12 cellular contexts compared by ENCODE assay signal in genomic region chr5:522899-523657, GRCh38. TPM values are rescaled to one million over a fixed set of nuclear protein-coding genes. Genes with fewer than 3 reads are reported as not detected.
DNase-seq lines count a peak whose midpoint lies in the region; ATAC-seq, FAIRE-seq and TF ChIP-seq lines count a peak whose summit lies in the region.
"Had no signal": no experiment of that assay in that cellular context is flagged by ENCODE, and none has a peak within 500 bp of the region (broad histone marks: within the 10 kb centered on the region; RNA-seq: fewer than 3 reads in every experiment).

No MANE protein-coding gene starts in this region.

- peaks cover 50% of the 10 kb centered on the region for H3K27me3 Mint-ChIP-seq in activated T-cell treated with anti-CD3 and anti-CD28 coated beads, Interleukin-2, amount 50 U/mL, for 72 hours (ENCODE audit: low read depth)
- H3K27me3 Mint-ChIP-seq in glutamatergic neuron (ENCODE audit: unreplicated experiment) = peaks cover 19% of the 10 kb centered on the region

- TF ChIP-seq CTCF in glutamatergic neuron (IDR thresholded peaks at IDR 0.05; ENCODE audit: partially characterized antibody, unreplicated experiment) = no peak

- no peaks in the 10 kb centered on the region for H3K36me3 ChIP-seq in small intestine (ENCODE audit: control insufficient read depth in 2 of 2, insufficient read depth in 2 of 2, low read length in 2 of 2)

- peaks cover 25% of the 10 kb centered on the region for H3K4me1 Mint-ChIP-seq in activated T-cell treated with anti-CD3 and anti-CD28 coated beads, Interleukin-2, amount 50 U/mL, for 72 hours (ENCODE audit: low read depth)
- H3K4me1 Mint-ChIP-seq in glutamatergic neuron (ENCODE audit: low read depth, unreplicated experiment) = no peaks in the 10 kb centered on the region

- FAIRE-seq in small intestine (lab: Jason Lieb, UNC) = no peak
- no peak for FAIRE-seq in HTR-8/SVneo (lab: Jason Lieb, UNC)
- FAIRE-seq: endothelial cell of umbilical vein, islet of Langerhans had no signal

- H3K36me3 Mint-ChIP-seq in activated T-cell treated with anti-CD3 and anti-CD28 coated beads, Interleukin-2, amount 50 U/mL, for 72 hours (ENCODE audit: insufficient read depth in 2 of 2) = no peaks in the 10 kb centered on the region
- no peaks in the 10 kb centered on the region for H3K36me3 Mint-ChIP-seq in glutamatergic neuron (ENCODE audit: unreplicated experiment)

- H3K27ac ChIP-seq in small intestine (ENCODE audit: low read depth in 1 of 2, low read length in 1 of 2) = peak overlapping the region; percentile 48 to 79
- H3K27ac ChIP-seq: KMS-11 had no signal

- H3K4me3 ChIP-seq in small intestine (ENCODE audit: low read depth in 1 of 2, low read length in 2 of 2) = peak overlapping the region in 1 of 2 donors; percentile 88

- whole genome bisulfite sequencing in small intestine, 3 donors = 10 to 14% (median 11%) methylated on average over 27 to 30 of the region's 30 CpGs

- ATAC-seq in activated T-cell treated with anti-CD3 and anti-CD28 coated beads, Interleukin-2, amount 50 U/mL, for 72 hours (replicated peaks in 1 of 2) = no peak

- H3K27ac Mint-ChIP-seq in activated T-cell treated with anti-CD3 and anti-CD28 coated beads, Interleukin-2, amount 50 U/mL, for 72 hours = no peak overlapping the region
- H3K27ac Mint-ChIP-seq in glutamatergic neuron (ENCODE audit: unreplicated experiment) = no peak overlapping the region
- H3K27ac Mint-ChIP-seq: activated naive CD4-positive, alpha-beta T cell treated with anti-CD3 and anti-CD28 coated beads for 36 hours had no signal

- no peak for DNase-seq in activated T-cell treated with anti-CD3 and anti-CD28 coated beads, Interleukin-2, amount 50 U/mL, for 72 hours
- no peak for DNase-seq in activated T-cell treated with anti-CD3 and anti-CD28 coated beads, Interleukin-2, amount 50 U/mL, for 1 hour
- peak; percentile 74 for DNase-seq in NCI-H2227 (lab: John Stamatoyannopoulos, UW; ENCODE audit: unreplicated experiment)
- DNase-seq in glutamatergic neuron = no peak
- DNase-seq in small intestine = peak; percentile 77
- no peak for DNase-seq in SIG-M5 treated with dmso at 0.1 percent for 504 hours (lab: John Stamatoyannopoulos, UW; ENCODE audit: unreplicated experiment)
- no peak for DNase-seq in HTR-8/SVneo (ENCODE audit: insufficient read length, low spot score)
- no peak for DNase-seq in ACHN
- DNase-seq: activated naive CD4-positive, alpha-beta T cell treated with anti-CD3 and anti-CD28 coated beads for 36 hours had no signal

- no peaks in the 10 kb centered on the region for H3K9me3 Mint-ChIP-seq in activated T-cell treated with anti-CD3 and anti-CD28 coated beads, Interleukin-2, amount 50 U/mL, for 72 hours
- peaks cover 2% of the 10 kb centered on the region for H3K9me3 Mint-ChIP-seq in glutamatergic neuron (ENCODE audit: unreplicated experiment)
- H3K9me3 Mint-ChIP-seq: activated naive CD4-positive, alpha-beta T cell treated with anti-CD3 and anti-CD28 coated beads for 36 hours had no signal

- peak overlapping the region; percentile 27 to 41 for H3K4me3 Mint-ChIP-seq in activated T-cell treated with anti-CD3 and anti-CD28 coated beads, Interleukin-2, amount 50 U/mL, for 72 hours
- H3K4me3 Mint-ChIP-seq in glutamatergic neuron (ENCODE audit: unreplicated experiment) = peak overlapping the region; percentile 63
- H3K4me3 Mint-ChIP-seq: activated naive CD4-positive, alpha-beta T cell treated with anti-CD3 and anti-CD28 coated beads for 36 hours had no signal

- in situ Hi-C loops in ACHN (cut with HindIII; ENCODE audit: low pct_ligation_motif_present, low pct_unique_long_range_greater_than_20kb, low sequenced_read_pairs) = no loop called here

- H3K9me3 ChIP-seq in small intestine (ENCODE audit: control insufficient read depth, low read depth) = no peaks in the 10 kb centered on the region

- peaks cover 3 to 4% of the 10 kb centered on the region in 2 donors for H3K4me1 ChIP-seq in small intestine (ENCODE audit: control insufficient read depth in 2 of 2, insufficient read depth in 1 of 2, low read depth in 1 of 2, low read length in 1 of 2)

- H3K27me3 ChIP-seq in small intestine (ENCODE audit: control insufficient read depth in 2 of 2, insufficient read depth in 2 of 2, low read length in 2 of 2) = peaks cover 5 to 33% of the 10 kb centered on the region in 2 donors

RNA-seq across cellular contexts. Expression of gene SLC9A3, which starts 1.2 kb away (rescaled TPM):
- total RNA-seq in activated T-cell treated with anti-CD3 and anti-CD28 coated beads, Interleukin-2, amount 50 U/mL, for 72 hours = 1 to 10 TPM; 1.3 to 1.8 TPM
- 1.1 TPM for total RNA-seq in glutamatergic neuron (ENCODE audit: unreplicated experiment)
- 10 to 100 TPM; 24.1 to 51.7 (median 48.9) TPM for polyA plus RNA-seq in small intestine

Comparison
In these comparisons a context has a peak if more than half of its experiments do, and no peak if none do; other contexts are left out.
1. DNase-seq: peak in NCI-H2227 (single experiment) and small intestine (single experiment); none in activated T-cell treated with anti-CD3 and anti-CD28 coated beads, Interleukin-2, amount 50 U/mL, for 72 hours (0 of 2), activated T-cell treated with anti-CD3 and anti-CD28 coated beads, Interleukin-2, amount 50 U/mL, for 1 hour (single experiment), glutamatergic neuron (single experiment), SIG-M5 treated with dmso at 0.1 percent for 504 hours (single experiment), HTR-8/SVneo (single experiment) and ACHN (single experiment).